Comparison of ENCODE assay signal across 22 cellular contexts in the genomic region with DNA sequence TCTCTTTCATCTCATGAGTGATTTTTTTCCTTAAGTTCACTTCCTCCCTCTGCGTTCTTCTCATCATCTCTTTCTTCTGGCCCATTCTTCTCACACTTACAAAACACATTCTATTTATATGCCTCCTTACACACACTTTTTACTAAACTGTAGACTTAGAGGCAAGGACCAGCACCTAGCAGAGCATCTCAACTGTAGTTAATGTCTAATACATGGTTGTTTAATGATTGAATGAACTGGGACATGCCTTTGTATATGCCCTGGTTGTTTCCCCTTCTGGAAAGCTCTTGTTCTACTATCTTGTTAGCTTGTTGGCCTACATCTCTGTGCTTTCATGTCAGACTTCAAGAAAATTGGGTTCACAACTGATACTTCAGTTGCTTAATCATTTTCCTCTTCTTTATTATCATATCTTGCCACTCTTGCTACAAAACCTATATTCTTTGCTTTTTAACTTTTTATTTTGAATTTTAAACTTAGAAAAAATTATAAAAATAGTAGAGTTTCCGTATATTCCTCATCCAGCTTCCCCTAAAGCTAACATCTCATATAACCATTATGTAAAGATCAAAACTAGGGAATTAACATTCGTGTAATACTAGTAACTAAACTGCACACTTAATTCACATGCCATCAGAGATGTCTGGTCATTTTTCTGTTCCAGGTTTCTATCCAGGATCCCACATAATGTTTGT.
"Had no signal": no experiment of that assay in that cellular context is flagged by ENCODE, and none has a peak within 500 bp of the region (broad histone marks: within the 10 kb centered on the region; RNA-seq: fewer than 3 reads in every experiment).

No MANE protein-coding gene starts in this region.

- H3K4me1 ChIP-seq: ascending aorta, SJSA1 had no signal

- H3K36me3 ChIP-seq: ascending aorta, SJSA1 had no signal

- H3K9me3 ChIP-seq: ascending aorta, SJSA1 had no signal

- H3K27me3 ChIP-seq: ascending aorta, SJSA1 had no signal

- FAIRE-seq: RCC 7860 had no signal

- H3K27ac ChIP-seq: ascending aorta, SJSA1 had no signal

- H3K4me3 ChIP-seq: ascending aorta, SJSA1 had no signal

- ATAC-seq: activated naive CD4-positive, alpha-beta T cell treated with anti-CD3 and anti-CD28 coated beads, Interleukin-2, amount 50 U/mL, for 72 hours; activated naive CD8-positive, alpha-beta T cell treated with anti-CD3 and anti-CD28 coated beads, Interleukin-2, amount 50 U/mL, for 24 hours; activated T-cell treated with anti-CD3 and anti-CD28 coated beads, Interleukin-2, amount 50 U/mL, for 4 hours; PC-3; WTC11 had no signal

- DNase-seq: activated CD4-positive, alpha-beta memory T cell treated with anti-CD3 and anti-CD28 coated beads for 36 hours; activated CD4-positive, alpha-beta T cell treated with anti-CD3 and anti-CD28 coated beads for 1 hour; activated CD4-positive, alpha-beta T cell treated with anti-CD3 and anti-CD28 coated beads, Interleukin-2, amount 10 ng/mL, durations not matched to agents 24 days and 14 days; activated CD8-positive, alpha-beta memory T cell treated with anti-CD3 and anti-CD28 coated beads for 24 hours; activated effector memory CD4-positive, alpha-beta T cell treated with anti-CD3 and anti-CD28 coated beads, Interleukin-2, amount 50 U/mL, for 16 hours; activated naive CD4-positive, alpha-beta T cell treated with Interleukin-2 at 50 U/mL for 16 hours; activated naive CD8-positive, alpha-beta T cell treated with anti-CD3 and anti-CD28 coated beads, Interleukin-2, amount 50 U/mL, for 24 hours; activated T-cell treated with anti-CD3 and anti-CD28 coated beads, Interleukin-2, amount 50 U/mL, for 4 hours; amniotic stem cell; NCI-H1105 treated with DMSO at 0.1 percent for 48 hours; NCI-H1436 treated with DMSO at 0.1 percent for 48 hours; NCI-H187; NCI-H2081; NCI-H446; NCI-H524; PC-3; SHP77 had no signal
